9 cellular contexts compared by ENCODE assay signal in genomic region chr1:148808268-148808935, GRCh38. TPM values are rescaled to one million over a fixed set of nuclear protein-coding genes. Genes with fewer than 3 reads are reported as not detected.
A peak's percentile ranks its signal among the peaks of the same experiment; 100 is the strongest.
DNase-seq lines count a peak whose midpoint lies in the region; ATAC-seq, FAIRE-seq and TF ChIP-seq lines count a peak whose summit lies in the region.
"Not testable (repeated sequence)": the region's sequence is repeated elsewhere in the genome, so short reads cannot be mapped to it uniquely, and the experiment has no call there.
"Had no signal": no experiment of that assay in that cellular context is flagged by ENCODE, and none has a peak within 500 bp of the region (broad histone marks: within the 10 kb centered on the region; RNA-seq: fewer than 3 reads in every experiment).

No MANE protein-coding gene starts in this region.

- not testable (repeated sequence) for FAIRE-seq in A549 (lab: Jason Lieb, UNC); HepG2 (lab: Jason Lieb, UNC)

- ATAC-seq in A549 (peak; percentile 84 to 85), SK-N-SH treated with all-trans-retinoic acid at 6 μM for 48 hours (peak; percentile 83), esophagus mucosa (peak; percentile 49), left cardiac atrium (peak; percentile 34 to 81), HepG2 (peak; percentile 27), omental fat pad (ENCODE audit: low FRiP score) (peak; percentile 47)
- ATAC-seq in activated T-cell treated with anti-CD3 and anti-CD28 coated beads, Interleukin-2, amount 50 U/mL, for 4 hours = peak; percentile 50 to 55
- peak; percentile 46 for ATAC-seq in stimulated activated naive CD8-positive, alpha-beta T cell treated with anti-CD3 and anti-CD28 coated beads, Interleukin-15, Interleukin-2, amounts not matched to agents 100 U/mL and 50 U/mL, for 24 hours

- not testable (repeated sequence) for DNase-seq in A549 (ENCODE audit: low read depth in 1 of 2, low spot score in 1 of 2); activated T-cell treated with anti-CD3 and anti-CD28 coated beads, Interleukin-2, amount 50 U/mL, for 4 hours; left cardiac atrium; HepG2 (ENCODE audit: low spot score); omental fat pad (ENCODE audit: low spot score); stimulated activated naive CD8-positive, alpha-beta T cell treated with anti-CD3 and anti-CD28 coated beads, Interleukin-15, Interleukin-2, amounts not matched to agents 100 U/mL and 50 U/mL, for 24 hours

- not testable (repeated sequence) for H3K36me3 ChIP-seq in HepG2 (replicated peaks in 1 of 2; ENCODE audit: control insufficient read depth in 1 of 2, insufficient read depth in 2 of 2, low read length in 2 of 2)

- not testable (repeated sequence) for H2AFZ ChIP-seq in HepG2 (ENCODE audit: low read length)

- H3K4me3 ChIP-seq in A549; HepG2 (replicated peaks in 1 of 3; ENCODE audit: insufficient read depth in 1 of 3, low read depth in 2 of 3, low read length in 3 of 3): not testable (repeated sequence)

- TF ChIP-seq POLR2A in A549 (IDR thresholded peaks at IDR 0.05; ENCODE audit: low read length); HepG2 (IDR thresholded peaks at IDR 0.05; ENCODE audit: insufficient read depth in 1 of 2, low read depth in 2 of 2, low read length in 2 of 2): not testable (repeated sequence)

- POLR2A ChIA-PET in A549 (lab: Yijun Ruan, JAX); HepG2 (lab: Yijun Ruan, JAX): not testable (repeated sequence)

- intact Hi-C loops in left cardiac atrium (cut with DNase I); HepG2 (cut with micrococcal nuclease; ENCODE audit: unreplicated experiment): not testable (repeated sequence)

- not testable (repeated sequence) for H4K20me1 ChIP-seq in HepG2 (ENCODE audit: insufficient read depth, low read length)

- H3K9me3 Mint-ChIP-seq in activated T-cell treated with anti-CD3 and anti-CD28 coated beads, Interleukin-2, amount 50 U/mL, for 4 hours = not testable (repeated sequence)

- H3K9me3 ChIP-seq in A549; HepG2 (ENCODE audit: low read length): not testable (repeated sequence)

- H3K4me1 ChIP-seq in A549; HepG2 (ENCODE audit: insufficient read depth, low read length): not testable (repeated sequence)

- not testable (repeated sequence) for H3K4me2 ChIP-seq in A549; HepG2 (ENCODE audit: low read depth, low read length)

- H3K9ac ChIP-seq in HepG2 (ENCODE audit: insufficient read depth, low read depth, low read length) = not testable (repeated sequence)

- WGBS in A549 (ENCODE audit: missing lambda C conversion rate) = no CpG with 5 or more reads among the region's 51 CpGs
- WGBS in HepG2 (ENCODE audit: low lambda C conversion rate) = no CpG with 5 or more reads among the region's 51 CpGs

- not testable (repeated sequence) for BruUV-seq in HepG2 (replicated peaks; lab: Mats Ljungman, UMichigan)

- TF ChIP-seq RAD21 in A549 (conservative IDR thresholded peaks at IDR 0.05 in 1 of 2, IDR thresholded peaks at IDR 0.05 in 1 of 2); HepG2 (CRISPR knock-in tag; IDR thresholded peaks at IDR 0.05): not testable (repeated sequence)

- not testable (repeated sequence) for TF ChIP-seq EP300 in A549 (IDR thresholded peaks at IDR 0.05); HepG2 (IDR thresholded peaks at IDR 0.05; ENCODE audit: low read depth in 2 of 2, low read length in 2 of 2); HepG2 (CRISPR knock-in tag; IDR thresholded peaks at IDR 0.05; ENCODE audit: borderline replicate concordance)

- not testable (repeated sequence) for H3K36me3 Mint-ChIP-seq in activated T-cell treated with anti-CD3 and anti-CD28 coated beads, Interleukin-2, amount 50 U/mL, for 4 hours (ENCODE audit: insufficient read depth)

- not testable (repeated sequence) for TF ChIP-seq CTCF in A549 (IDR thresholded peaks at IDR 0.05); HepG2 (CRISPR knock-in tag; IDR thresholded peaks at IDR 0.05); omental fat pad (IDR thresholded peaks at IDR 0.05)

- not testable (repeated sequence) for H3K4me3 Mint-ChIP-seq in activated T-cell treated with anti-CD3 and anti-CD28 coated beads, Interleukin-2, amount 50 U/mL, for 4 hours

- H3K27me3 ChIP-seq in HepG2 (ENCODE audit: control insufficient read depth in 1 of 2, insufficient read depth in 2 of 2, low read length in 2 of 2) = not testable (repeated sequence)

- not testable (repeated sequence) for H3K27me3 Mint-ChIP-seq in activated T-cell treated with anti-CD3 and anti-CD28 coated beads, Interleukin-2, amount 50 U/mL, for 4 hours (ENCODE audit: low read depth)

- CTCF ChIA-PET in A549 (lab: Yijun Ruan, JAX); HepG2 (lab: Yijun Ruan, JAX; ENCODE audit: low intra/inter-chr PET ratio, low total read pairs): not testable (repeated sequence)

- not testable (repeated sequence) for H3K27ac ChIP-seq in A549; HepG2 (ENCODE audit: extremely low read length, insufficient read depth, low read length)

- H3K79me2 ChIP-seq in HepG2 (ENCODE audit: insufficient read depth, low read length) = not testable (repeated sequence)

- in situ Hi-C loops in HepG2 (cut with HindIII; ENCODE audit: extremely low pct_ligation_motif_present, low pct_unique_long_range_greater_than_20kb) = not testable (repeated sequence)

- H3K4me1 Mint-ChIP-seq in activated T-cell treated with anti-CD3 and anti-CD28 coated beads, Interleukin-2, amount 50 U/mL, for 4 hours (ENCODE audit: low read depth) = not testable (repeated sequence)

RNA-seq across cellular contexts. Expression of gene PDE4DIP, which starts 35.8 kb away (rescaled TPM):
- polyA plus RNA-seq in A549 (2011; rRNA removed) (9.2 and 10.7 TPM in 2 replicates), A549 (2017; fragmentation: RNase III; extraction: RNeasy Plus Mini Kit Qiagen cat#74134 plus additional on column Dnase treatment) (5.4 to 6.4 TPM (median 5.6 TPM) in 3 replicates), HepG2 (2011; rRNA removed) (4.8 and 5.9 TPM in 2 replicates)
- polyA plus RNA-seq in A549 (2012; cell fraction: cytosol; rRNA removed) = 1.7 TPM in 2 replicates
- 1.5 and 2.4 TPM in 2 replicates for polyA plus RNA-seq in A549 (2012; cell fraction: nucleus; rRNA removed)
- 6.3 and 9.4 TPM in 2 replicates for polyA minus RNA-seq in A549 (2011; rRNA and poly(A)+ RNA removed)
- total RNA-seq in activated T-cell treated with anti-CD3 and anti-CD28 coated beads, Interleukin-2, amount 50 U/mL, for 4 hours = 10 to 100 TPM in 2 of 3 donors, 1 to 10 TPM in 1; 8.5 to 13.7 (median 12.5) TPM
- total RNA-seq in esophagus mucosa (8.9 TPM), left cardiac atrium (1,000 to 10,000 TPM; 1,013 to 1,607 TPM), HepG2 (2016; rRNA removed; fragmentation: Illumina TruSeq; extraction: Trizol) (10.3 and 16.1 TPM in 2 replicates), omental fat pad (10 to 100 TPM; 54.1 to 83.5 (median 59.1) TPM)
- 2.7 and 3.1 TPM in 2 replicates for total RNA-seq in HepG2 (2016; cell fraction: cytosol; rRNA removed; fragmentation: Illumina TruSeq; extraction: Trizol; ENCODE audit: low read depth)
- total RNA-seq in HepG2 (2016; cell fraction: insoluble cytoplasmic fraction; rRNA removed; fragmentation: Illumina TruSeq; extraction: Trizol) = 10.5 and 14.2 TPM in 2 replicates
- 6.6 and 7.5 TPM in 2 replicates for total RNA-seq in HepG2 (2016; cell fraction: membrane; rRNA removed; fragmentation: Illumina TruSeq; extraction: Trizol)
- total RNA-seq in HepG2 (2016; cell fraction: nucleus; rRNA removed; fragmentation: Illumina TruSeq; extraction: Trizol) = 14.6 and 15.3 TPM in 2 replicates
- 3.2 and 3.3 TPM in 2 replicates for polyA plus RNA-seq in HepG2 (2011; cell fraction: cytosol; rRNA removed)
- 8.7 and 9.7 TPM in 2 replicates for polyA plus RNA-seq in HepG2 (2011; cell fraction: nucleus; rRNA removed)
- polyA plus RNA-seq in HepG2 (2012) = 4.2 and 5.9 TPM in 2 replicates
- 1.9 and 2.5 TPM in 2 replicates for polyA plus RNA-seq in HepG2 (2016; cell fraction: cytosol; fragmentation: Illumina TruSeq; extraction: Trizol; ENCODE audit: low read depth)
- polyA plus RNA-seq in HepG2 (2016; cell fraction: insoluble cytoplasmic fraction; fragmentation: Illumina TruSeq; extraction: Trizol; ENCODE audit: low read depth) = 19.1 and 19.5 TPM in 2 replicates
- 4.1 and 4.8 TPM in 2 replicates for polyA plus RNA-seq in HepG2 (2016; cell fraction: membrane; fragmentation: Illumina TruSeq; extraction: Trizol; ENCODE audit: low read depth)
- 17.7 and 22.8 TPM in 2 replicates for polyA plus RNA-seq in HepG2 (2016; cell fraction: nucleus; fragmentation: Illumina TruSeq; extraction: Trizol; ENCODE audit: insufficient read depth, low read depth)
- 8.7 and 11.6 TPM in 2 replicates for polyA minus RNA-seq in HepG2 (2011; rRNA and poly(A)+ RNA removed; ENCODE audit: low replicate concordance)
- 7.1 and 8.3 TPM in 2 replicates for polyA minus RNA-seq in HepG2 (2011; cell fraction: cytosol; rRNA and poly(A)+ RNA removed)
- 17.4 and 19.7 TPM in 2 replicates for polyA minus RNA-seq in HepG2 (2011; cell fraction: nucleus; rRNA and poly(A)+ RNA removed)

RNA-seq across cellular contexts. Expression of gene NUDT4B, which starts 59.8 kb away (rescaled TPM):
- polyA plus RNA-seq in A549 (2011; rRNA removed) (10.2 and 11.6 TPM in 2 replicates), A549 (2017; fragmentation: RNase III; extraction: RNeasy Plus Mini Kit Qiagen cat#74134 plus additional on column Dnase treatment) (1.5 to 2.3 TPM (median 1.7 TPM) in 3 replicates), HepG2 (2011; rRNA removed) (17.8 and 24.5 TPM in 2 replicates)
- 7.8 and 8.0 TPM in 2 replicates for polyA plus RNA-seq in A549 (2012; cell fraction: cytosol; rRNA removed)
- 1.1 and 1.8 TPM in 2 replicates for polyA plus RNA-seq in A549 (2012; cell fraction: nucleus; rRNA removed)
- 4.0 and 4.3 TPM in 2 replicates for polyA minus RNA-seq in A549 (2011; rRNA and poly(A)+ RNA removed)
- 1 to 10 TPM in 1 of 3 donors, under 1 TPM in 1, not detected in 1; 0.96 to 1.5 TPM for total RNA-seq in activated T-cell treated with anti-CD3 and anti-CD28 coated beads, Interleukin-2, amount 50 U/mL, for 4 hours
- total RNA-seq in esophagus mucosa (not detected), left cardiac atrium (under 1 TPM in 1 of 2 donors, not detected in 1; 0.74 TPM), HepG2 (2016; rRNA removed; fragmentation: Illumina TruSeq; extraction: Trizol) (3.3 and 3.6 TPM in 2 replicates), omental fat pad (10 to 100 TPM; 25.1 to 45.4 (median 33.6) TPM)
- total RNA-seq in HepG2 (2016; cell fraction: cytosol; rRNA removed; fragmentation: Illumina TruSeq; extraction: Trizol; ENCODE audit: low read depth) = 4.4 and 6.2 TPM in 2 replicates
- total RNA-seq in HepG2 (2016; cell fraction: insoluble cytoplasmic fraction; rRNA removed; fragmentation: Illumina TruSeq; extraction: Trizol) = 4.9 and 5.1 TPM in 2 replicates
- 2.7 and 6.5 TPM in 2 replicates for total RNA-seq in HepG2 (2016; cell fraction: membrane; rRNA removed; fragmentation: Illumina TruSeq; extraction: Trizol)
- total RNA-seq in HepG2 (2016; cell fraction: nucleus; rRNA removed; fragmentation: Illumina TruSeq; extraction: Trizol) = 0.53 and 3.4 TPM in 2 replicates
- polyA plus RNA-seq in HepG2 (2011; cell fraction: cytosol; rRNA removed) = 15.1 and 22.5 TPM in 2 replicates
- polyA plus RNA-seq in HepG2 (2011; cell fraction: nucleus; rRNA removed) = 3.0 and 4.0 TPM in 2 replicates
- 1.7 TPM in 1 of 2 replicates, not detected in the other for polyA plus RNA-seq in HepG2 (2012)
- polyA plus RNA-seq in HepG2 (2016; cell fraction: cytosol; fragmentation: Illumina TruSeq; extraction: Trizol; ENCODE audit: low read depth) = 5.9 and 8.8 TPM in 2 replicates
- polyA plus RNA-seq in HepG2 (2016; cell fraction: insoluble cytoplasmic fraction; fragmentation: Illumina TruSeq; extraction: Trizol; ENCODE audit: low read depth) = 2.6 and 3.6 TPM in 2 replicates
- 1.2 and 2.1 TPM in 2 replicates for polyA plus RNA-seq in HepG2 (2016; cell fraction: membrane; fragmentation: Illumina TruSeq; extraction: Trizol; ENCODE audit: low read depth)
- 2.0 and 2.4 TPM in 2 replicates for polyA plus RNA-seq in HepG2 (2016; cell fraction: nucleus; fragmentation: Illumina TruSeq; extraction: Trizol; ENCODE audit: insufficient read depth, low read depth)
- 4.2 and 11.8 TPM in 2 replicates for polyA minus RNA-seq in HepG2 (2011; rRNA and poly(A)+ RNA removed; ENCODE audit: low replicate concordance)
- 0.97 TPM in 1 of 2 replicates, not detected in the other for polyA minus RNA-seq in HepG2 (2011; cell fraction: cytosol; rRNA and poly(A)+ RNA removed)
- 1.0 and 1.2 TPM in 2 replicates for polyA minus RNA-seq in HepG2 (2011; cell fraction: nucleus; rRNA and poly(A)+ RNA removed)
- total RNA-seq: MCF 10A had no signal

Comparison
In these comparisons a context has a peak if more than half of its experiments do, and no peak if none do; other contexts are left out.
1. ATAC-seq: peak in every context shown above with its lines; median percentile 84 in A549; 83 in SK-N-SH treated with all-trans-retinoic acid at 6 μM for 48 hours; 58 in left cardiac atrium; 52 in activated T-cell treated with anti-CD3 and anti-CD28 coated beads, Interleukin-2, amount 50 U/mL, for 4 hours; 49 in esophagus mucosa; 47 in omental fat pad; 46 in stimulated activated naive CD8-positive, alpha-beta T cell treated with anti-CD3 and anti-CD28 coated beads, Interleukin-15, Interleukin-2, amounts not matched to agents 100 U/mL and 50 U/mL, for 24 hours; 27 in HepG2.
2. RNA of gene PDE4DIP, which starts 35.8 kb away (total RNA-seq): 1,013 to 1,607 TPM in left cardiac atrium; 54.1 to 83.5 TPM in omental fat pad, 8.5 to 13.7 TPM in activated T-cell treated with anti-CD3 and anti-CD28 coated beads, Interleukin-2, amount 50 U/mL, for 4 hours, 2.7 to 16.1 TPM in HepG2 and 8.9 TPM in esophagus mucosa (single experiment); every median in the first group is over 10 times any median in the second.